In the genomic region with DNA sequence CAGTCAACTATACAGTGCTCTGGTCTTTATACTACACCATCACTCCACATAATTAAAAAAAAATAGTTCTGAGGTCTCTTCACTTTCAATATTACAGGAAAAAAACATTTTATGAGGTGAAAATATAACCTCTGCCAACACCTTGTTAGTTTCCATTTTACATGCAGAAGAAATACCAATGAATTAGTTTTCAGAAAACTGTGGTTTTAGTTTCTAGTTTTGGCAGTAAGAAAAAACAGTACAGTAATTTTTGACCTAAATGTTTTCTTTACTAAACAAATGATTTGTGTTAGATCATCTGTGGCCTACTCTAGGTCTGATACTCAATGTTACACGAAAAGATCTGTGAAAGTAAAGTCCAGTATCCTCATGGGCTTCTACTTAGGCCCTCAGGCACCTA, we compare ENCODE assay signal across 1 cellular context.
TF ChIP-seq lines count a peak whose summit lies in the region.

No MANE protein-coding gene starts in this region.

TF ChIP-seq in SK-N-SH, 30 proteins besides CTCF, POLR2A, EP300 and RAD21 (continued from another document):
- TF ChIP-seq, protein P1, sequence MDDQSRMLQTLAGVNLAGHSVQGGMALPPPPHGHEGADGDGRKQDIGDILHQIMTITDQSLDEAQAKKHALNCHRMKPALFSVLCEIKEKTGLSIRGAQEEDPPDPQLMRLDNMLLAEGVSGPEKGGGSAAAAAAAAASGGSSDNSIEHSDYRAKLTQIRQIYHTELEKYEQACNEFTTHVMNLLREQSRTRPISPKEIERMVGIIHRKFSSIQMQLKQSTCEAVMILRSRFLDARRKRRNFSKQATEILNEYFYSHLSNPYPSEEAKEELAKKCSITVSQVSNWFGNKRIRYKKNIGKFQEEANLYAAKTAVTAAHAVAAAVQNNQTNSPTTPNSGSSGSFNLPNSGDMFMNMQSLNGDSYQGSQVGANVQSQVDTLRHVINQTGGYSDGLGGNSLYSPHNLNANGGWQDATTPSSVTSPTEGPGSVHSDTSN (IDR thresholded peaks at IDR 0.05): no peak
TF ChIP-seq in SK-N-SH: peak in this region for 0.
